In genomic region chr5:177508837-177509236, GRCh38 we compare ENCODE assay signal across 9 cellular contexts. TPM values are rescaled to one million over a fixed set of nuclear protein-coding genes. Genes with fewer than 3 reads are reported as not detected.
A peak's percentile ranks its signal among the peaks of the same experiment; 100 is the strongest.
DNase-seq lines count a peak whose midpoint lies in the region; ATAC-seq, FAIRE-seq and TF ChIP-seq lines count a peak whose summit lies in the region.
"Had no signal": no experiment of that assay in that cellular context is flagged by ENCODE, and none has a peak within 500 bp of the region (broad histone marks: within the 10 kb centered on the region; RNA-seq: fewer than 3 reads in every experiment).

No MANE protein-coding gene starts in this region.

- TF ChIP-seq CTCF in neural progenitor cell (IDR thresholded peaks at IDR 0.05), result no peak

- peak overlapping the region; percentile 58 for H3K4me3 Mint-ChIP-seq in T-helper 17 cell
- no peak overlapping the region for H3K4me3 Mint-ChIP-seq in neural progenitor cell

- H2AFZ ChIP-seq in neural progenitor cell (replicated peaks), result no peak overlapping the region

- H3F3A ChIP-seq in neural progenitor cell (ENCODE audit: low read depth), result no peaks in the 10 kb centered on the region

- ATAC-seq in GM21723 (IDR thresholded peaks at IDR 0.05; ENCODE audit: unreplicated experiment) (peak; percentile 32), T-helper 17 cell (no peak)

- no peak overlapping the region for H3K4me2 ChIP-seq in neural progenitor cell

- no peak for FAIRE-seq in GM12892 (lab: Jason Lieb, UNC)

- peak; percentile 60; the same call in 1 of the 2 replicates for TF ChIP-seq POLR2A in GM12892 (IDR thresholded peaks at IDR 0.05; ENCODE audit: low read depth, low read length)

- H3K79me2 ChIP-seq in neural progenitor cell (ENCODE audit: low read depth), result no peaks in the 10 kb centered on the region

- H3K4me3 ChIP-seq in neural progenitor cell, result no peak overlapping the region
- H3K4me3 ChIP-seq: SK-N-MC had no signal

- H3K36me3 Mint-ChIP-seq in T-helper 17 cell (ENCODE audit: low read depth) (peaks cover 2% of the 10 kb centered on the region), neural progenitor cell (peaks cover 12% of the 10 kb centered on the region)

- H3K4me1 Mint-ChIP-seq in T-helper 17 cell, result peaks cover 10% of the 10 kb centered on the region
- H3K4me1 Mint-ChIP-seq in neural progenitor cell, result peaks cover 5% of the 10 kb centered on the region

- H3K27me3 Mint-ChIP-seq in T-helper 17 cell, result no peaks in the 10 kb centered on the region
- H3K27me3 Mint-ChIP-seq in neural progenitor cell (ENCODE audit: insufficient read depth, low read depth), result peaks cover 7% of the 10 kb centered on the region

- H3K36me3 ChIP-seq in neural progenitor cell, result no peaks in the 10 kb centered on the region

- H4K20me1 ChIP-seq in neural progenitor cell (ENCODE audit: low read depth), result no peaks in the 10 kb centered on the region

- no peaks in the 10 kb centered on the region for H3K9me3 Mint-ChIP-seq in neural progenitor cell

- H3K9me3 ChIP-seq in T-helper 17 cell (ENCODE audit: control insufficient read depth, low read length, poor library complexity, severe bottlenecking) (no peaks in the 10 kb centered on the region), neural progenitor cell (ENCODE audit: low read depth) (no peaks in the 10 kb centered on the region)

- H3K4me1 ChIP-seq in neural progenitor cell, result no peaks in the 10 kb centered on the region

- no peak overlapping the region for H3K27ac ChIP-seq in neural progenitor cell
- H3K27ac ChIP-seq: SK-N-MC had no signal

- DNase-seq in GM12892 (ENCODE audit: insufficient read length), result no peak
- DNase-seq in T-helper 17 cell, result no peak
- DNase-seq in neural progenitor cell (ENCODE audit: low spot score), result no peak
- DNase-seq in GM03348 (ENCODE audit: low spot score), result no peak
- no peak for DNase-seq in NCI-H524 treated with DMSO at 0.1 percent for 48 hours (lab: John Stamatoyannopoulos, UW)
- DNase-seq in HT-29 (ENCODE audit: low spot score), result no peak
- DNase-seq in NCI-H748 treated with DMSO at 0.1 percent for 48 hours (lab: John Stamatoyannopoulos, UW), result no peak

- no peak overlapping the region for H3K9ac ChIP-seq in neural progenitor cell

- no peak overlapping the region for H3K27ac Mint-ChIP-seq in T-helper 17 cell
- peak overlapping the region; percentile 63 for H3K27ac Mint-ChIP-seq in neural progenitor cell

- H3K27me3 ChIP-seq in neural progenitor cell, result no peaks in the 10 kb centered on the region

RNA-seq across cellular contexts. Expression of gene DOK3, which starts 0.8 kb away (rescaled TPM):
- polyA plus RNA-seq in GM12892 (2012; ENCODE audit: missing spikeins), result 27.7 TPM
- 1 to 10 TPM; 5.1 to 8.0 TPM for total RNA-seq in T-helper 17 cell
- total RNA-seq in neural progenitor cell (ENCODE audit: low replicate concordance), result 0.54 and 0.93 TPM in 2 replicates
- total RNA-seq in HT-29 (2014; rRNA removed; shearing (Covaris generic)), result 1.6 and 1.9 TPM in 2 replicates

RNA-seq across cellular contexts. Expression of gene DDX41, which starts 7.9 kb away (rescaled TPM):
- polyA plus RNA-seq in GM12892 (2012; ENCODE audit: missing spikeins), result 112 TPM
- total RNA-seq in T-helper 17 cell (10 to 100 TPM; 58.6 to 66.9 TPM), neural progenitor cell (ENCODE audit: low replicate concordance) (60.7 and 118 TPM in 2 replicates)
- 240 and 269 TPM in 2 replicates for total RNA-seq in HT-29 (2014; rRNA removed; shearing (Covaris generic))

RNA-seq across cellular contexts. Expression of gene PDLIM7, which starts 11.4 kb away (rescaled TPM):
- 12.2 TPM for polyA plus RNA-seq in GM12892 (2012; ENCODE audit: missing spikeins)
- 10 to 100 TPM in 1 of 2 donors, 1 to 10 TPM in 1; 6.8 to 16.2 TPM for total RNA-seq in T-helper 17 cell
- 38.7 and 208 TPM in 2 replicates for total RNA-seq in neural progenitor cell (ENCODE audit: low replicate concordance)
- 32.2 and 34.7 TPM in 2 replicates for total RNA-seq in HT-29 (2014; rRNA removed; shearing (Covaris generic))

RNA-seq across cellular contexts. Expression of gene DBN1, which starts 35.4 kb away (rescaled TPM):
- polyA plus RNA-seq in GM12892 (2012; ENCODE audit: missing spikeins), result 6.8 TPM
- total RNA-seq in T-helper 17 cell (1 to 10 TPM; 1.2 to 5.0 TPM), neural progenitor cell (ENCODE audit: low replicate concordance) (113 and 338 TPM in 2 replicates)
- 11.3 and 12.9 TPM in 2 replicates for total RNA-seq in HT-29 (2014; rRNA removed; shearing (Covaris generic))

RNA-seq across cellular contexts. Expression of gene FAM193B, which starts 45.5 kb away (rescaled TPM):
- 43.8 TPM for polyA plus RNA-seq in GM12892 (2012; ENCODE audit: missing spikeins)
- total RNA-seq in T-helper 17 cell, result 100 to 1,000 TPM; 143 to 167 TPM
- 42.5 and 78.5 TPM in 2 replicates for total RNA-seq in neural progenitor cell (ENCODE audit: low replicate concordance)
- 32.8 and 61.4 TPM in 2 replicates for total RNA-seq in HT-29 (2014; rRNA removed; shearing (Covaris generic))
